In genomic region chr1:156113263-156114004, GRCh38 we compare ENCODE assay signal across 7 cellular contexts. TPM values are rescaled to one million over a fixed set of nuclear protein-coding genes. Genes with fewer than 3 reads are reported as not detected.
DNase-seq lines count a peak whose midpoint lies in the region; ATAC-seq and TF ChIP-seq lines count a peak whose summit lies in the region.

No MANE protein-coding gene starts in this region.

- POLR2A ChIA-PET in IMR-90 (lab: Charles Lee; ENCODE audit: unreplicated experiment), result interaction anchor here (0.6 to 1.3 kb wide), 2 partner anchors 15 to 191 kb away, joined by 7 to 8 read pairs; no protein-coding TSS in a partner anchor

- H3K4me3 ChIP-seq in IMR-90 (ENCODE audit: insufficient read depth, low read depth, low read length) (no peak overlapping the region), right lobe of liver (no peak overlapping the region), subcutaneous abdominal adipose tissue (ENCODE audit: low read depth in 1 of 5, low read length in 5 of 5) (peak overlapping the region in 4 of 5 donors; percentile 81 to 100 (median 98))

- peak overlapping the region; percentile 94; the same call in 2 of the 3 replicates for H2BK15ac ChIP-seq in IMR-90 (ENCODE audit: low read depth, low read length)

- no peaks in the 10 kb centered on the region for H3K27me3 ChIP-seq in IMR-90 (ENCODE audit: control insufficient read depth, insufficient read depth, low read length)
- no peaks in the 10 kb centered on the region for H3K27me3 ChIP-seq in right lobe of liver
- H3K27me3 ChIP-seq in subcutaneous abdominal adipose tissue (ENCODE audit: control insufficient read depth in 5 of 5, insufficient read depth in 4 of 5, low read length in 5 of 5), result no peaks in the 10 kb centered on the region

- peak overlapping the region; percentile 64 for H3K56ac ChIP-seq in IMR-90 (ENCODE audit: extremely low read depth, insufficient read depth, low read length)

- H3K9me3 ChIP-seq in IMR-90 (ENCODE audit: control insufficient read depth, insufficient read depth, low read length) (no peaks in the 10 kb centered on the region), right lobe of liver (no peaks in the 10 kb centered on the region), subcutaneous abdominal adipose tissue (ENCODE audit: control insufficient read depth in 5 of 5, low read length in 5 of 5) (no peaks in the 10 kb centered on the region)

- H3K4me1 ChIP-seq in IMR-90 (ENCODE audit: control insufficient read depth, insufficient read depth, low read length) (peaks cover 14% of the 10 kb centered on the region), right lobe of liver (peaks cover 0 to 24% (median 9%) of the 10 kb centered on the region in 4 donors), subcutaneous abdominal adipose tissue (ENCODE audit: control insufficient read depth in 5 of 5, insufficient read depth in 5 of 5, low read length in 5 of 5) (peaks cover 6 to 66% (median 48%) of the 10 kb centered on the region in 5 donors)

- peak overlapping the region; percentile 94 for H3K4ac ChIP-seq in IMR-90 (ENCODE audit: low read depth, low read length)

- peak overlapping the region; percentile 96 for H4K91ac ChIP-seq in IMR-90 (ENCODE audit: insufficient read depth, low read depth, low read length)

- CTCF ChIA-PET in IMR-90 (lab: Yijun Ruan, JAX), result interaction anchor here (0.5 to 1.1 kb wide), 4 partner anchors 9 to 38 kb away, joined by 3 to 4 read pairs (median 3); no protein-coding TSS in a partner anchor

- peak overlapping the region; percentile 80 for H2BK5ac ChIP-seq in IMR-90 (ENCODE audit: low read depth, low read length, poor library complexity, severe bottlenecking)

- H3K36me3 ChIP-seq in IMR-90 (ENCODE audit: control insufficient read depth, insufficient read depth, low read length), result 0 out of 2 replicates have a peak, but pooled peaks cover 3% of the 10 kb centered on the region
- H3K36me3 ChIP-seq in right lobe of liver, result no peaks in the 10 kb centered on the region
- peaks cover 0 to 14% (median 8%) of the 10 kb centered on the region in 5 donors for H3K36me3 ChIP-seq in subcutaneous abdominal adipose tissue (ENCODE audit: control insufficient read depth in 5 of 5, insufficient read depth in 5 of 5, low read length in 5 of 5)

- H3K9ac ChIP-seq in IMR-90 (ENCODE audit: low read depth, low read length) (peak overlapping the region; percentile 12; the same call in 1 of the 2 replicates), subcutaneous abdominal adipose tissue (ENCODE audit: low read length in 5 of 5) (peak overlapping the region; percentile 0 to 97 (median 41))

- H3K27ac ChIP-seq in IMR-90 (ENCODE audit: insufficient read depth, low read length), result peak overlapping the region; percentile 95
- H3K27ac ChIP-seq in right lobe of liver, result peak overlapping the region in 2 of 3 donors; percentile 31 to 92
- peak overlapping the region; percentile 97 for H3K27ac ChIP-seq in subcutaneous abdominal adipose tissue (ENCODE audit: low read depth, low read length)

- peaks cover 4 to 39% of the 10 kb centered on the region in 2 experiments; a peak in 3 of 4 replicates for H3K79me1 ChIP-seq in IMR-90 (ENCODE audit: low read depth in 1 of 2, low read length in 2 of 2)

- H3K9me1 ChIP-seq in IMR-90 (ENCODE audit: insufficient read depth, low read length), result peaks cover 13% of the 10 kb centered on the region

- peak overlapping the region; percentile 48 for H3K4me2 ChIP-seq in IMR-90 (ENCODE audit: low read depth, low read length)

- peak overlapping the region; percentile 37; the same call in 1 of the 2 replicates for H4K5ac ChIP-seq in IMR-90 (ENCODE audit: low read depth, low read length)

- ATAC-seq in IMR-90 (ENCODE audit: low read depth), result no peak
- ATAC-seq in right lobe of liver, result no peak
- no peak for ATAC-seq in GM19467 (IDR thresholded peaks at IDR 0.05; ENCODE audit: unreplicated experiment)
- no peak for ATAC-seq in HG03045 (IDR thresholded peaks at IDR 0.05; ENCODE audit: unreplicated experiment)

- peaks cover 37% of the 10 kb centered on the region for H4K20me1 ChIP-seq in IMR-90 (ENCODE audit: insufficient read depth, low read length)

- H2AFZ ChIP-seq in IMR-90 (replicated peaks; ENCODE audit: low read length, poor library complexity), result peak overlapping the region; percentile 13

- in situ Hi-C loops in IMR-90 (cut with MboI; ENCODE audit: low sequenced_read_pairs), result no loop called here

- peak overlapping the region; percentile 20 to 84; a peak in 3 of 4 replicates for H4K8ac ChIP-seq in IMR-90 (ENCODE audit: low read depth in 2 of 2, low read length in 2 of 2)

- dilution Hi-C loops in IMR-90 (cut with HindIII; ENCODE audit: low sequenced_read_pairs, unreplicated experiment), result no loop called here

- peak overlapping the region; percentile 82; the same call in 1 of the 2 replicates for H3K18ac ChIP-seq in IMR-90 (ENCODE audit: low read depth, low read length)

- peak overlapping the region; percentile 93 for H2BK20ac ChIP-seq in IMR-90 (ENCODE audit: low read depth, low read length)

- peak overlapping the region; percentile 78 for H3K14ac ChIP-seq in IMR-90 (replicated peaks; ENCODE audit: low read depth, low read length)

- intact Hi-C loops in IMR-90 (cut with micrococcal nuclease), result loop anchor here (1.0 to 2.0 kb wide), 3 partner anchors 7 to 17 kb away; no protein-coding TSS in a partner anchor
- intact Hi-C loops in right lobe of liver (cut with DNase I), result no loop called here

- peak overlapping the region; percentile 82 for H3K23ac ChIP-seq in IMR-90 (ENCODE audit: low read depth, low read length)

- TF ChIP-seq POLR2A in IMR-90 (IDR thresholded peaks at IDR 0.05; ENCODE audit: low read depth, low read length) (no peak), right lobe of liver (IDR thresholded peaks at IDR 0.05) (no peak)

- peak overlapping the region; percentile 100 for H2AK9ac ChIP-seq in IMR-90 (replicated peaks; ENCODE audit: low read depth, low read length, poor library complexity)

- DNase-seq in IMR-90, result no peak
- DNase-seq in astrocyte of the hippocampus (ENCODE audit: low read depth, low spot score), result peak; percentile 52
- DNase-seq in right lobe of liver, result no peak
- DNase-seq in NCI-H524 (lab: John Stamatoyannopoulos, UW), result no peak

- 40% methylated on average over 1 of the region's 4 CpGs; no CpG with 5 or more reads in 1 of the 2 experiments for WGBS in IMR-90 (ENCODE audit: extremely low coverage in 2 of 2, insufficient read length in 1 of 2), 2 experiments
- WGBS in right lobe of liver (ENCODE audit: insufficient coverage, low coverage, low lambda C conversion rate, missing lambda C conversion rate), result 66% methylated on average over 2 of the region's 4 CpGs

- peak overlapping the region; percentile 95 for H2BK120ac ChIP-seq in IMR-90 (ENCODE audit: low read depth, low read length)

- TF ChIP-seq RAD21 in IMR-90 (IDR thresholded peaks at IDR 0.05; ENCODE audit: low read length), result no peak

- TF ChIP-seq CTCF in IMR-90 (conservative IDR thresholded peaks at IDR 0.05; ENCODE audit: low read depth, low read length) (no peak), right lobe of liver (IDR thresholded peaks at IDR 0.05) (no peak)

- peak overlapping the region; percentile 98 for H2AK5ac ChIP-seq in IMR-90 (ENCODE audit: low read depth, low read length)

- BruUV-seq in IMR-90 (replicated peaks; lab: Mats Ljungman, UMichigan), result no TSS peak

TF ChIP-seq in IMR-90, 13 proteins besides CTCF, POLR2A, EP300 and RAD21 (continues in another document):
- no peak for TF ChIP-seq SMC3 (IDR thresholded peaks at IDR 0.05; ENCODE audit: low read depth, low read length)
- no peak for TF ChIP-seq BHLHE40 (IDR thresholded peaks at IDR 0.05; ENCODE audit: low read depth, low read length)
- no peak for TF ChIP-seq ELK1 (IDR thresholded peaks at IDR 0.05; ENCODE audit: borderline replicate concordance, low read depth, low read length)
- no peak for TF ChIP-seq MAFK (IDR thresholded peaks at IDR 0.05; ENCODE audit: low read depth, low read length)

RNA-seq across cellular contexts. Expression of gene LMNA, which starts 1.1 kb away (rescaled TPM):
- total RNA-seq in IMR-90 (2012; rRNA removed), result 753 and 755 TPM in 2 replicates
- 563 and 927 TPM in 2 replicates for polyA plus RNA-seq in IMR-90 (2012; rRNA removed)
- polyA plus RNA-seq in IMR-90 (2012; cell fraction: cytosol; rRNA removed), result 602 and 638 TPM in 2 replicates
- 1,137 and 1,144 TPM in 2 replicates for polyA plus RNA-seq in IMR-90 (2012; cell fraction: nucleus; rRNA removed; ENCODE audit: low replicate concordance)
- 100 to 1,000 TPM in 3 of 6 experiments, 10 to 100 TPM in 3; 79.4 to 129 (median 98.8) TPM for total RNA-seq in right lobe of liver

RNA-seq across cellular contexts. Expression of gene MEX3A, which starts 31.2 kb away (rescaled TPM):
- total RNA-seq in IMR-90 (2012; rRNA removed) (2.3 and 2.5 TPM in 2 replicates), right lobe of liver (1 to 10 TPM in 1 of 6 experiments, under 1 TPM in 5; 0.35 to 1.4 (median 0.83) TPM)
- polyA plus RNA-seq in IMR-90 (2012; rRNA removed), result 9.0 and 11.6 TPM in 2 replicates
- 4.0 and 8.8 TPM in 2 replicates for polyA plus RNA-seq in IMR-90 (2012; cell fraction: cytosol; rRNA removed)
- polyA plus RNA-seq in IMR-90 (2012; cell fraction: nucleus; rRNA removed; ENCODE audit: low replicate concordance), result 14.6 and 16.6 TPM in 2 replicates

RNA-seq across cellular contexts. Expression of gene SEMA4A, which starts 40.0 kb away (rescaled TPM):
- total RNA-seq in IMR-90 (2012; rRNA removed) (0.18 and 0.28 TPM in 2 replicates), right lobe of liver (1 to 10 TPM in 4 of 6 experiments, under 1 TPM in 2; 0.62 to 2.6 (median 1.3) TPM)
- 0.86 and 1.4 TPM in 2 replicates for polyA plus RNA-seq in IMR-90 (2012; rRNA removed)
- polyA plus RNA-seq in IMR-90 (2012; cell fraction: cytosol; rRNA removed), result 0.15 and 0.41 TPM in 2 replicates
- 10.3 and 13.3 TPM in 2 replicates for polyA plus RNA-seq in IMR-90 (2012; cell fraction: nucleus; rRNA removed; ENCODE audit: low replicate concordance)

RNA-seq across cellular contexts. Expression of gene RAB25, which starts 52.5 kb away (rescaled TPM):
- total RNA-seq in IMR-90 (2012; rRNA removed) (not detected in 2 replicates), right lobe of liver (1 to 10 TPM in 2 of 6 experiments, under 1 TPM in 4; 0.40 to 3.2 (median 0.77) TPM)
- not detected in 2 replicates for polyA plus RNA-seq in IMR-90 (2012; rRNA removed)
- 0.03 TPM in 1 of 2 replicates, not detected in the other for polyA plus RNA-seq in IMR-90 (2012; cell fraction: cytosol; rRNA removed)
- polyA plus RNA-seq in IMR-90 (2012; cell fraction: nucleus; rRNA removed; ENCODE audit: low replicate concordance), result 0.29 TPM in 1 of 2 replicates, not detected in the other

RNA-seq across cellular contexts. Expression of gene LAMTOR2, which starts 58.9 kb away (rescaled TPM):
- total RNA-seq in IMR-90 (2012; rRNA removed) (45.8 and 50.0 TPM in 2 replicates), right lobe of liver (10 to 100 TPM; 49.4 to 71.0 (median 60.3) TPM)
- polyA plus RNA-seq in IMR-90 (2012; rRNA removed), result 89.0 and 106 TPM in 2 replicates
- 132 and 144 TPM in 2 replicates for polyA plus RNA-seq in IMR-90 (2012; cell fraction: cytosol; rRNA removed)
- polyA plus RNA-seq in IMR-90 (2012; cell fraction: nucleus; rRNA removed; ENCODE audit: low replicate concordance), result 24.2 and 31.7 TPM in 2 replicates

Comparison
In these comparisons a context has a peak if more than half of its experiments do, and no peak if none do; other contexts are left out.
1. H3K4me3 ChIP-seq: peak in subcutaneous abdominal adipose tissue (4 of 5); none in IMR-90 (single experiment) and right lobe of liver (0 of 3).
2. Peak in every context shown above with its lines, with median percentiles within 50 percentile points of each other: H3K27ac ChIP-seq.